ENCODE assay signal across 26 cellular contexts in genomic region chr15:87733005-87733404, GRCh38.
DNase-seq lines count a peak whose midpoint lies in the region; FAIRE-seq and TF ChIP-seq lines count a peak whose summit lies in the region.
"Had no signal": no experiment of that assay in that cellular context is flagged by ENCODE, and none has a peak within 500 bp of the region (broad histone marks: within the 10 kb centered on the region; RNA-seq: fewer than 3 reads in every experiment).

No MANE protein-coding gene starts in this region.

- TF ChIP-seq CTCF in fibroblast of the aortic adventitia (IDR thresholded peaks at IDR 0.05; ENCODE audit: insufficient read depth, low read length): no peak
- TF ChIP-seq CTCF in nephron progenitor cell (IDR thresholded peaks at IDR 0.05): no peak

- in situ Hi-C loops in Caki2 (cut with HindIII; ENCODE audit: low pct_unique_long_range_greater_than_20kb, low sequenced_read_pairs): no loop called here

- peak overlapping the region; percentile 48 for H3K4me3 Mint-ChIP-seq in nephron progenitor cell
- H3K4me3 Mint-ChIP-seq: activated CD4-positive, alpha-beta T cell treated with anti-CD3 and anti-CD28 coated beads for 36 hours; activated naive CD4-positive, alpha-beta T cell treated with anti-CD3 and anti-CD28 coated beads for 36 hours; CD8-positive, alpha-beta memory T cell; effector memory CD8-positive, alpha-beta T cell; memory B cell; naive thymus-derived CD8-positive, alpha-beta T cell had no signal

- H3K9me3 Mint-ChIP-seq in nephron progenitor cell: no peaks in the 10 kb centered on the region
- H3K9me3 Mint-ChIP-seq: activated naive CD4-positive, alpha-beta T cell treated with anti-CD3 and anti-CD28 coated beads for 36 hours had no signal

- H3K36me3 Mint-ChIP-seq in nephron progenitor cell (ENCODE audit: low read depth): no peaks in the 10 kb centered on the region
- H3K36me3 Mint-ChIP-seq: CD8-positive, alpha-beta memory T cell; memory B cell; naive thymus-derived CD8-positive, alpha-beta T cell had no signal

- FAIRE-seq in RCC 7860 (lab: Jason Lieb, UNC): peak; percentile 72
- FAIRE-seq: GM18507, kidney, TTC549 had no signal

- peaks cover 83% of the 10 kb centered on the region for H3K4me1 Mint-ChIP-seq in nephron progenitor cell

- H3K27me3 Mint-ChIP-seq in nephron progenitor cell (ENCODE audit: low read depth, poor library complexity): peaks cover 27% of the 10 kb centered on the region
- H3K27me3 Mint-ChIP-seq: activated CD4-positive, alpha-beta T cell treated with anti-CD3 and anti-CD28 coated beads for 36 hours had no signal

- DNase-seq in Caki2 (ENCODE audit: low read depth) (peak; percentile 33), RCC 7860 (ENCODE audit: low spot score) (peak; percentile 55), fibroblast of the aortic adventitia (ENCODE audit: low read depth) (peak; percentile 33), nephron progenitor cell (peak; percentile 17), NCI-H446 treated with DMSO at 0.1 percent for 48 hours (lab: John Stamatoyannopoulos, UW) (no peak), NCI-H748 (lab: John Stamatoyannopoulos, UW; ENCODE audit: unreplicated experiment) (no peak), pons (ENCODE audit: low spot score) (no peak), globus pallidus (ENCODE audit: low spot score) (no peak)
- DNase-seq: activated CD4-positive, alpha-beta T cell treated with anti-CD3 and anti-CD28 coated beads for 36 hours; activated naive CD4-positive, alpha-beta T cell treated with anti-CD3 and anti-CD28 coated beads for 36 hours; activated T-cell treated with anti-CD3 and anti-CD28 coated beads, Interleukin-2, amount 50 U/mL, for 48 hours; CD8-positive, alpha-beta memory T cell; DMS79 treated with DMSO at 0.1 percent for 48 hours; effector memory CD8-positive, alpha-beta T cell; HCEC 1CT; hypothalamus; kidney; naive thymus-derived CD8-positive, alpha-beta T cell; NCI-H2107; NCI-H524 treated with DMSO at 0.1 percent for 48 hours; stimulated activated naive CD4-positive, alpha-beta T cell had no signal

- H3K4me3 ChIP-seq in fibroblast of the aortic adventitia (ENCODE audit: low read depth, low read length): no peak overlapping the region
- H3K4me3 ChIP-seq: ascending aorta, thoracic aorta had no signal

- H3K27ac Mint-ChIP-seq in nephron progenitor cell: peak overlapping the region; percentile 91
- H3K27ac Mint-ChIP-seq: activated CD4-positive, alpha-beta T cell treated with anti-CD3 and anti-CD28 coated beads for 36 hours; activated naive CD4-positive, alpha-beta T cell treated with anti-CD3 and anti-CD28 coated beads for 36 hours; CD8-positive, alpha-beta memory T cell; effector memory CD8-positive, alpha-beta T cell; memory B cell; naive thymus-derived CD8-positive, alpha-beta T cell had no signal

Comparison
In these comparisons a context has a peak if more than half of its experiments do, and no peak if none do; other contexts are left out.
1. DNase-seq: peak in Caki2 (single experiment), RCC 7860 (single experiment), fibroblast of the aortic adventitia (single experiment) and nephron progenitor cell (single experiment); none in NCI-H446 treated with DMSO at 0.1 percent for 48 hours (single experiment), NCI-H748 (single experiment), pons (single experiment) and globus pallidus (single experiment).